In genomic region chr20:645318-646106, GRCh38 we compare ENCODE assay signal across 1 cellular context.
A peak's percentile ranks its signal among the peaks of the same experiment; 100 is the strongest.
TF ChIP-seq lines count a peak whose summit lies in the region.

No MANE protein-coding gene starts in this region.

TF ChIP-seq in SK-N-SH, 30 proteins besides CTCF, POLR2A, EP300 and RAD21 (continued from another document):
- no peak for TF ChIP-seq USF2 (IDR thresholded peaks at IDR 0.05; ENCODE audit: borderline replicate concordance, low read depth, low read length)
- no peak for TF ChIP-seq FOSL2 (IDR thresholded peaks at IDR 0.05; ENCODE audit: borderline replicate concordance, low read depth)
- TF ChIP-seq TCF12 (IDR thresholded peaks at IDR 0.05) = no peak
- no peak for TF ChIP-seq GATA2 (CRISPR knock-in tag; IDR thresholded peaks at IDR 0.05)
- no peak for TF ChIP-seq POLR2AphosphoS5 (IDR thresholded peaks at IDR 0.05; ENCODE audit: low read depth, low read length)
- 0 out of 2 replicates have a peak, but pooled peaks have one; percentile 58 for TF ChIP-seq RFX5 (IDR thresholded peaks at IDR 0.05; ENCODE audit: low read length)
- no peak for TF ChIP-seq USF1 (IDR thresholded peaks at IDR 0.05; ENCODE audit: borderline replicate concordance, low read depth)
- TF ChIP-seq IRF3 (IDR thresholded peaks at IDR 0.05; ENCODE audit: low read depth, low read length) = no peak
- TF ChIP-seq TEAD4 (IDR thresholded peaks at IDR 0.05; ENCODE audit: borderline replicate concordance, insufficient read depth) = no peak
- TF ChIP-seq RXRA (IDR thresholded peaks at IDR 0.05; ENCODE audit: borderline replicate concordance, low read depth) = no peak
- peak; percentile 78 for TF ChIP-seq SMC3 (IDR thresholded peaks at IDR 0.05; ENCODE audit: low read depth, low read length)
- TF ChIP-seq RCOR1 (IDR thresholded peaks at IDR 0.05; ENCODE audit: low read length) = peak; percentile 17; the same call in 1 of the 2 replicates
- TF ChIP-seq EZH2phosphoT487 (IDR thresholded peaks at IDR 0.05; ENCODE audit: borderline replicate concordance, low read depth) = no peak
- TF ChIP-seq FOXM1 (IDR thresholded peaks at IDR 0.05; ENCODE audit: low read depth) = no peak
- TF ChIP-seq ZBTB33 (IDR thresholded peaks at IDR 0.05; ENCODE audit: borderline replicate concordance, low read depth) = no peak
- no peak for TF ChIP-seq GABPA (IDR thresholded peaks at IDR 0.05; ENCODE audit: low read depth)
- TF ChIP-seq NFIC (IDR thresholded peaks at IDR 0.05; ENCODE audit: borderline replicate concordance) = no peak
- TF ChIP-seq SIN3A (IDR thresholded peaks at IDR 0.05; ENCODE audit: borderline replicate concordance, low read depth, low read length) = no peak
- no peak for TF ChIP-seq MAX (IDR thresholded peaks at IDR 0.05; ENCODE audit: low read depth)
- TF ChIP-seq ELF1 (IDR thresholded peaks at IDR 0.05) = peak; percentile 52
- TF ChIP-seq REST (IDR thresholded peaks at IDR 0.05; ENCODE audit: low read depth, low read length) = 0 out of 2 replicates have a peak, but pooled peaks have one; percentile 14
- no peak for TF ChIP-seq CHD2 (IDR thresholded peaks at IDR 0.05; ENCODE audit: low read length, partially characterized antibody)
- TF ChIP-seq MXI1 (IDR thresholded peaks at IDR 0.05; ENCODE audit: low read depth, low read length) = peak; percentile 61; the same call in 1 of the 2 replicates
- no peak for TF ChIP-seq MEF2A (IDR thresholded peaks at IDR 0.05; ENCODE audit: borderline replicate concordance, low read depth)
